In the genomic region with DNA sequence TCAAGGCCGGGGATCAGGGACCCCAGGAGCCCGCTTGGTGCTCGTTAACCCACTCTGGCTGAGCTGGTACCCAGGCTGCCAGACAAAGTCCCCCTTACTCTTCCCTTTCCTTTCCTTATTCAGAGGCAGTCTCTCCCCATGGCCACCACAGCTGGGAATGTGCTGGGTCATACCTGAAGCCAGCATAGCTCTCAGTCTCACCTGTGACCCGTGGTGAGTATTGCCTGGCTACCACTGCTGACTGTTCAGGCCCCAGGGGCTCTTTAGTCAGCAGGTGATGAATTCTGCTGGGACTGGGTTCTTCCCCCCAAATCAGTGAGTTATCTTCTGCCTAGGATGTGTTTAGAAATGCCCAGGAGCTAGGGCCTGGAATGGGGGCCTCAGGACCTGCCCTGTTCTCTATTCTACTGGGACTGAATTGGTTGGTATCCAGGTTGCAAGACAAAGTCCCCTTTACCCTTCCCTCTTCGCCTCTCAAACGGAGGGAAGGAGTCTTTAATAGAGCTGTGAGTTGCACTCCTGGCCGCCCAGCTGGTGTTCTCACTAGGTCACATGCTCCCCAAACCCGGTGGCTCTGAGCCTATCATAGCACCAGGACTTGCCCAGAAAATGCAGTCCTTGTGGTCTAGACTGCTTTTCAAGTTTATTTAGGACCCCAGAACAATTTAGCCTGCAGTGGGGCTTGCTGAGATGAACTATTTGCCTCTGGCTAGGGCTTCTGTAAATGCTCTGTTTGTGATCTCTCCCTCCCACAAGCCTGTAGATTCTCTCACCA, we compare ENCODE assay signal across 12 cellular contexts.
"Had no signal": no experiment of that assay in that cellular context is flagged by ENCODE, and none has a peak within 500 bp of the region (broad histone marks: within the 10 kb centered on the region; RNA-seq: fewer than 3 reads in every experiment).

No MANE protein-coding gene starts in this region.

- ATAC-seq: activated CD4-positive, CD25-positive, alpha-beta regulatory T cell treated with anti-CD3 and anti-CD28 coated beads, Interleukin-2, amount 50 U/mL, for 24 hours; activated T-cell treated with anti-CD3 and anti-CD28 coated beads, Interleukin-2, amount 50 U/mL, for 72 hours; sciatic nerve; stimulated activated naive CD8-positive, alpha-beta T cell treated with anti-CD3 and anti-CD28 coated beads, Interleukin-15, amount 100 ng/mL, for 72 hours had no signal

- H3K36me3 Mint-ChIP-seq: memory B cell had no signal

- H3K27me3 ChIP-seq: uterus had no signal

- H3K27me3 Mint-ChIP-seq: activated CD4-positive, alpha-beta memory T cell treated with anti-CD3 and anti-CD28 coated beads for 36 hours had no signal

- H3K27ac ChIP-seq: uterus had no signal

- H3K9me3 Mint-ChIP-seq: activated CD4-positive, alpha-beta memory T cell treated with anti-CD3 and anti-CD28 coated beads for 36 hours; nephron had no signal

- H3K4me3 Mint-ChIP-seq: activated CD4-positive, alpha-beta memory T cell treated with anti-CD3 and anti-CD28 coated beads for 36 hours; activated naive CD8-positive, alpha-beta T cell treated with anti-CD3 and anti-CD28 coated beads for 36 hours; activated T-cell treated with anti-CD3 and anti-CD28 coated beads, Interleukin-2, amount 50 U/mL, for 72 hours; memory B cell; nephron; stimulated activated naive CD8-positive, alpha-beta T cell treated with anti-CD3 and anti-CD28 coated beads, Interleukin-15, amount 100 ng/mL, for 72 hours had no signal

- H3K4me1 Mint-ChIP-seq: activated naive CD8-positive, alpha-beta T cell treated with anti-CD3 and anti-CD28 coated beads for 36 hours; memory B cell; nephron; stimulated activated naive CD8-positive, alpha-beta T cell treated with anti-CD3 and anti-CD28 coated beads, Interleukin-15, amount 100 ng/mL, for 72 hours had no signal

- H3K36me3 ChIP-seq: uterus had no signal

- H3K4me1 ChIP-seq: uterus had no signal

- DNase-seq: activated CD4-positive, alpha-beta memory T cell treated with anti-CD3 and anti-CD28 coated beads for 36 hours; activated gamma-delta T cell treated with Interleukin-2 at 50 U/mL for 16 hours; activated naive CD8-positive, alpha-beta T cell treated with anti-CD3 and anti-CD28 coated beads for 36 hours; activated T-cell treated with anti-CD3 and anti-CD28 coated beads, Interleukin-2, amount 50 U/mL, for 72 hours; stimulated activated CD4-positive, alpha-beta T cell treated with anti-CD3 and anti-CD28 coated beads, Interleukin-2, amount 100 ng/mL, for 24 hours; stimulated activated naive CD8-positive, alpha-beta T cell treated with anti-CD3 and anti-CD28 coated beads, Interleukin-15, amount 100 ng/mL, for 72 hours; T-helper 2 cell; uterus had no signal

- H3K27ac Mint-ChIP-seq: activated CD4-positive, alpha-beta memory T cell treated with anti-CD3 and anti-CD28 coated beads for 36 hours; activated naive CD8-positive, alpha-beta T cell treated with anti-CD3 and anti-CD28 coated beads for 36 hours; activated T-cell treated with anti-CD3 and anti-CD28 coated beads, Interleukin-2, amount 50 U/mL, for 72 hours; memory B cell; nephron; stimulated activated naive CD8-positive, alpha-beta T cell treated with anti-CD3 and anti-CD28 coated beads, Interleukin-15, amount 100 ng/mL, for 72 hours had no signal

- H3K4me3 ChIP-seq: uterus had no signal

- H3K9me3 ChIP-seq: uterus had no signal
